In the genomic region with DNA sequence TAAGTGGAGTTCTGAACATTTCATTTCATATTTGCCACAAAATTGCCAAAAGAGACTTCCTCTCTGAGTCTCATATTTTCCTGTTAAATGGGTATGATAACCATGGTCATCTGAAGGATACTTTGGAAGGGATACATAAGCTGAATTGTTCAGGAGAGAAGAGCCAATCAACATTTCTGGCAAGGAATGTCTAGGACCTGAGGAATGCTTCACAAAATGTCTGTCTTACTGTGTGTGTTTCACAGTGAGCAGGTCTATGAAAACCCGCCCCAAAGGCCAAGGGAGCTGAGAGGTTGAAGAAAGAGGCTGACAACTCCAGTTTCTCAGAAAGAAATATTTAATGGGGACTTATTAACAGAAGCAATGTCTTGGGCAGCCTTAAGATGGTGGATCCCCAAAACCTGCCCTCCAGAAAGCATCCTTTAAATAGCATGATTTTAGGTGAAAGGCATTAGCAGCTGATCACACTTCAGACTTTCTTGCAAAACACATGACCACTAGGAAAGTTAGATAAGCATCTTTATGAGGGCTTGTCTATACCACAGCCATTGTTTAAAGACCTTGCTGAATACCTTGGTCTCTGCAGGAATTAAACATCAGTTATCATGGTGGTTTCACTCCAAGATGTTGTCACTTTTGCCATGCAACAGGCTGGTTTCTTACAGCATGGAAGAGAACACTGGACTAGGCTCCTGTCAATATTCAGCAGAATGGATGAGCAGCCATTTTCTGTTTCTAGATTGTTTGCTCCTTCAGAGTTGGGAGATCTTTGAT, we compare ENCODE assay signal across 22 cellular contexts.
"Had no signal": no experiment of that assay in that cellular context is flagged by ENCODE, and none has a peak within 500 bp of the region (broad histone marks: within the 10 kb centered on the region; RNA-seq: fewer than 3 reads in every experiment).

No MANE protein-coding gene starts in this region.

- DNase-seq: activated B cell treated with CpG ODN at 0.5 μM for 24 hours; activated CD4-positive, alpha-beta T cell treated with anti-CD3 and anti-CD28 coated beads for 1 hour; activated CD4-positive, alpha-beta T cell treated with anti-CD3 and anti-CD28 coated beads, Interleukin-2, amount 10 ng/mL, durations not matched to agents 24 days and 14 days; activated CD4-positive, alpha-beta T cell treated with anti-CD3 and anti-CD28 coated beads, Interleukin-2, amount 50 U/mL, for 48 hours; activated CD8-positive, alpha-beta memory T cell treated with anti-CD3 and anti-CD28 coated beads, Interleukin-2, amount 10 ng/mL, durations not matched to agents 7 days and 5 days; activated effector memory CD4-positive, alpha-beta T cell treated with Interleukin-2 at 50 U/mL for 16 hours; activated naive CD4-positive, alpha-beta T cell; activated T-cell treated with anti-CD3 and anti-CD28 coated beads, Interleukin-2, amount 50 U/mL, for 24 hours; aorta; central memory CD4-positive, alpha-beta T cell; NCI-H1092; NCI-H1417; NCI-H1694; NCI-H2029; NCI-H2107; NCI-H2171 treated with DMSO at 0.1 percent for 48 hours; NCI-H226; NCI-H69; NK-92 treated with Interleukin-12 subunit alpha and Interleukin-12 subunit beta, amount 100 ng/mL, for 24 hours; SIG-M5; T-cell; T1000 had no signal

- ATAC-seq: activated CD8-positive, alpha-beta memory T cell treated with anti-CD3 and anti-CD28 coated beads, Interleukin-2, amount 10 ng/mL, durations not matched to agents 7 days and 5 days; T-cell had no signal
